6 cellular contexts compared by ENCODE assay signal in the genomic region with DNA sequence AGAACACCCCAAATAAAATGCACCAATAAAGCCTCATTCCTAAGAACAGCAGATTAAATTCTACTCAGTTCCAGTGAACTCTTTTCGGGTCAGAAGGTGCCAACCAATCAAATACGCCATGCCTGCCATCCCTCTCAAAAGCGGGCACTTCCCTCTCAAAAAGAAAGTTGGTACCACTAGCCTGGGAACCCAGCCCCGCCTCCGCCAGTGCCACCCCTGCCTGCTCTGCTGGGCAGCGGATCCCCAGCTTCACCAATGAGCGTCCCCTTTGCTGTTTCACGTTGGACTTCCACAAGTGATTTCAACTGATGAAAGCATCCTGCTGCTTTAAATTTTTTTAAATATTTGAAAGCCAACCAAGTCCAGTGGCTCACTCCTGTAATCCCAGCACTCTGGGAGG. TPM values are rescaled to one million over a fixed set of nuclear protein-coding genes. Genes with fewer than 3 reads are reported as not detected.
"Had no signal": no experiment of that assay in that cellular context is flagged by ENCODE, and none has a peak within 500 bp of the region (broad histone marks: within the 10 kb centered on the region; RNA-seq: fewer than 3 reads in every experiment).

No MANE protein-coding gene starts in this region.

- ATAC-seq: HepG2 had no signal

- H3K4me1 Mint-ChIP-seq: H9, IgD-negative memory B cell had no signal

- H2AFZ ChIP-seq: GM23248 had no signal

- H3K4me3 ChIP-seq: GM23248 had no signal

- DNase-seq: GM23248, H9, HCEC 1CT had no signal

- H3K4me3 Mint-ChIP-seq: H9, IgD-negative memory B cell had no signal

- H3K27ac ChIP-seq: GM23248, HL-60 had no signal

- H3K27ac Mint-ChIP-seq: H9, IgD-negative memory B cell had no signal

- H3K9me3 Mint-ChIP-seq: IgD-negative memory B cell had no signal

RNA-seq across cellular contexts. Expression of a gene that starts 33.2 kb away (rescaled TPM):
- polyA plus RNA-seq: IgD-negative memory B cell had no signal

RNA-seq across cellular contexts. Expression of a gene that starts 47.8 kb away (rescaled TPM):
- total RNA-seq: HepG2 had no signal
- polyA plus RNA-seq: HepG2 had no signal
